ENCODE assay signal across 13 cellular contexts in genomic region chr16:86951041-86951822, GRCh38.
"Had no signal": no experiment of that assay in that cellular context is flagged by ENCODE, and none has a peak within 500 bp of the region (broad histone marks: within the 10 kb centered on the region; RNA-seq: fewer than 3 reads in every experiment).

No MANE protein-coding gene starts in this region.

- H3K27ac ChIP-seq: lower lobe of right lung, uterus, VCaP had no signal

- H3K27me3 Mint-ChIP-seq: activated CD4-positive, alpha-beta memory T cell treated with anti-CD3 and anti-CD28 coated beads, Interleukin-2, amount 10 ng/mL, durations not matched to agents 7 days and 5 days; activated naive CD8-positive, alpha-beta T cell treated with anti-CD3 and anti-CD28 coated beads for 36 hours had no signal

- H3K27ac Mint-ChIP-seq: activated CD4-positive, alpha-beta memory T cell treated with anti-CD3 and anti-CD28 coated beads, Interleukin-2, amount 10 ng/mL, durations not matched to agents 7 days and 5 days; activated naive CD8-positive, alpha-beta T cell treated with anti-CD3 and anti-CD28 coated beads for 36 hours; activated T-cell treated with anti-CD3 and anti-CD28 coated beads, Interleukin-2, amount 50 U/mL, for 72 hours; immature natural killer cell; naive thymus-derived CD4-positive, alpha-beta T cell had no signal

- DNase-seq: activated CD4-positive, alpha-beta memory T cell treated with anti-CD3 and anti-CD28 coated beads, Interleukin-2, amount 10 ng/mL, durations not matched to agents 7 days and 5 days; activated gamma-delta T cell treated with Interleukin-2 at 50 U/mL for 16 hours; activated naive CD8-positive, alpha-beta T cell treated with anti-CD3 and anti-CD28 coated beads for 36 hours; activated T-cell treated with anti-CD3 and anti-CD28 coated beads, Interleukin-2, amount 50 U/mL, for 72 hours; immature natural killer cell; lower lobe of right lung; naive thymus-derived CD4-positive, alpha-beta T cell; stimulated activated naive CD8-positive, alpha-beta T cell treated with anti-CD3 and anti-CD28 coated beads, Interleukin-15, Interleukin-2, amounts not matched to agents 100 U/mL and 50 U/mL, for 24 hours; uterus had no signal

- H3K9me3 ChIP-seq: lower lobe of right lung, right atrium auricular region, thoracic aorta, uterus had no signal

- H3K27me3 ChIP-seq: right atrium auricular region had no signal

- ATAC-seq: activated T-cell treated with anti-CD3 and anti-CD28 coated beads, Interleukin-2, amount 50 U/mL, for 72 hours; lower lobe of right lung; naive thymus-derived CD4-positive, alpha-beta T cell; stimulated activated naive CD8-positive, alpha-beta T cell treated with anti-CD3 and anti-CD28 coated beads, Interleukin-15, Interleukin-2, amounts not matched to agents 100 U/mL and 50 U/mL, for 24 hours had no signal

- H3K4me1 ChIP-seq: lower lobe of right lung, right atrium auricular region, uterus had no signal

- H3K4me1 Mint-ChIP-seq: activated CD4-positive, alpha-beta memory T cell treated with anti-CD3 and anti-CD28 coated beads, Interleukin-2, amount 10 ng/mL, durations not matched to agents 7 days and 5 days; activated naive CD8-positive, alpha-beta T cell treated with anti-CD3 and anti-CD28 coated beads for 36 hours had no signal

- H3K4me3 ChIP-seq: dorsolateral prefrontal cortex, lower lobe of right lung, right atrium auricular region, thoracic aorta, uterus had no signal

- H3K4me3 Mint-ChIP-seq: activated CD4-positive, alpha-beta memory T cell treated with anti-CD3 and anti-CD28 coated beads, Interleukin-2, amount 10 ng/mL, durations not matched to agents 7 days and 5 days; activated naive CD8-positive, alpha-beta T cell treated with anti-CD3 and anti-CD28 coated beads for 36 hours; activated T-cell treated with anti-CD3 and anti-CD28 coated beads, Interleukin-2, amount 50 U/mL, for 72 hours; immature natural killer cell; naive thymus-derived CD4-positive, alpha-beta T cell had no signal

- H3K36me3 ChIP-seq: lower lobe of right lung, right atrium auricular region, thoracic aorta, uterus had no signal

- H3K9me3 Mint-ChIP-seq: activated CD4-positive, alpha-beta memory T cell treated with anti-CD3 and anti-CD28 coated beads, Interleukin-2, amount 10 ng/mL, durations not matched to agents 7 days and 5 days; activated naive CD8-positive, alpha-beta T cell treated with anti-CD3 and anti-CD28 coated beads for 36 hours; activated T-cell treated with anti-CD3 and anti-CD28 coated beads, Interleukin-2, amount 50 U/mL, for 72 hours; immature natural killer cell had no signal

- H3K36me3 Mint-ChIP-seq: activated naive CD8-positive, alpha-beta T cell treated with anti-CD3 and anti-CD28 coated beads for 36 hours; immature natural killer cell; naive thymus-derived CD4-positive, alpha-beta T cell had no signal
